Comparison of ENCODE assay signal across 31 cellular contexts in the genomic region with DNA sequence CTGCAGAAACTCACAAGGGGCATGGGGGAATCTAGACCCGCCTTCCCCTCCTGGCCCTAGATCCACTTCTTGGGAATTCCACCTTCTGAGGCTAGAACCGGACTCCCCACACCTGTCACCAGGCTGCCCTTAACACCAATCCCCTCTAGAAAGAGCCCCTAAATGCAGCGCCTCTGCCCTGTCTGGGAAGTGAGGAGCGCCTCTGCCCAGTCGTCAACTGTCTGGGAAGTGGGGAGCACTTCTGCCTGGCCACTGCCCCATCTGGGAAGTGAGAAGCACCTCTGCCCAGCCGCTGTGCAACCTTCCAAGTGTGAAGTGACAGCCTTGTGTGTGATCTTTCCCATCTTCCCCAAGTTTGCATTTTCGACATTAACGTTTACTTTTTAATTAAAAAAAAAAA.
"Had no signal": no experiment of that assay in that cellular context is flagged by ENCODE, and none has a peak within 500 bp of the region (broad histone marks: within the 10 kb centered on the region; RNA-seq: fewer than 3 reads in every experiment).

No MANE protein-coding gene starts in this region.

- H3K4me3 Mint-ChIP-seq: activated CD4-positive, alpha-beta T cell treated with anti-CD3 and anti-CD28 coated beads, Interleukin-2, amount 10 ng/mL, durations not matched to agents 7 days and 5 days; activated CD8-positive, alpha-beta T cell treated with anti-CD3 and anti-CD28 coated beads, Interleukin-2, amount 10 ng/mL, durations not matched to agents 7 days and 5 days; activated naive CD4-positive, alpha-beta T cell treated with anti-CD3 and anti-CD28 coated beads, Interleukin-2, amount 50 U/mL, for 24 hours; activated naive CD8-positive, alpha-beta T cell treated with anti-CD3 and anti-CD28 coated beads, Interleukin-2, amount 10 ng/mL, durations not matched to agents 7 days and 5 days; activated T-cell treated with anti-CD3 and anti-CD28 coated beads, Interleukin-2, amount 50 U/mL, for 24 hours had no signal

- H3K9ac ChIP-seq: KMS-11 had no signal

- ATAC-seq: activated CD8-positive, alpha-beta T cell treated with anti-CD3 and anti-CD28 coated beads, Interleukin-2, amount 10 ng/mL, durations not matched to agents 7 days and 5 days; PC-3 had no signal

- H3K9me3 Mint-ChIP-seq: activated CD4-positive, alpha-beta T cell treated with anti-CD3 and anti-CD28 coated beads, Interleukin-2, amount 10 ng/mL, durations not matched to agents 7 days and 5 days; activated naive CD4-positive, alpha-beta T cell treated with anti-CD3 and anti-CD28 coated beads, Interleukin-2, amount 50 U/mL, for 24 hours; activated naive CD8-positive, alpha-beta T cell treated with anti-CD3 and anti-CD28 coated beads, Interleukin-2, amount 10 ng/mL, durations not matched to agents 7 days and 5 days; activated T-cell treated with anti-CD3 and anti-CD28 coated beads, Interleukin-2, amount 50 U/mL, for 24 hours; activated T-helper 2 cell treated with anti-CD3 and anti-CD28 coated beads, Interferon-gamma antibody, Interleukin-2, Interleukin-4, amounts not matched to agents 10 μg/mL and 5 μg/mL and 100 μg/mL, durations not matched to agents 14 hours and 24 hours and 36 hours had no signal

- H3K4me1 ChIP-seq: ascending aorta, Peyer's patch had no signal

- H3K27ac ChIP-seq: ascending aorta, cardiac muscle cell, KMS-11, Peyer's patch, WERI-Rb-1 had no signal

- H3K27me3 Mint-ChIP-seq: activated CD4-positive, alpha-beta T cell treated with anti-CD3 and anti-CD28 coated beads, Interleukin-2, amount 10 ng/mL, durations not matched to agents 7 days and 5 days; activated naive CD4-positive, alpha-beta T cell treated with anti-CD3 and anti-CD28 coated beads, Interleukin-2, amount 50 U/mL, for 24 hours; activated naive CD8-positive, alpha-beta T cell treated with anti-CD3 and anti-CD28 coated beads, Interleukin-2, amount 10 ng/mL, durations not matched to agents 7 days and 5 days; activated T-cell treated with anti-CD3 and anti-CD28 coated beads, Interleukin-2, amount 50 U/mL, for 24 hours had no signal

- H3K4me3 ChIP-seq: ascending aorta, cardiac muscle cell, Peyer's patch had no signal

- DNase-seq: activated CD4-positive, alpha-beta T cell treated with anti-CD3 and anti-CD28 coated beads, Interleukin-2, amount 10 ng/mL, durations not matched to agents 7 days and 5 days; activated CD4-positive, alpha-beta T cell treated with anti-CD3 and anti-CD28 coated beads, Interleukin-2, amount 50 U/mL, for 48 hours; activated CD8-positive, alpha-beta T cell treated with anti-CD3 and anti-CD28 coated beads, Interleukin-2, amount 10 ng/mL, durations not matched to agents 7 days and 5 days; activated gamma-delta T cell; activated naive CD4-positive, alpha-beta T cell treated with Interleukin-2 at 50 U/mL for 16 hours; activated naive CD8-positive, alpha-beta T cell treated with anti-CD3 and anti-CD28 coated beads, Interleukin-2, amount 10 ng/mL, durations not matched to agents 7 days and 5 days; activated T-cell treated with anti-CD3 and anti-CD28 coated beads, Interleukin-2, amount 50 U/mL, for 24 hours; amygdala; MM.1S; MV-4-11; NCI-H1092; NCI-H1436 treated with DMSO at 0.1 percent for 48 hours; NCI-H187 treated with DMSO at 0.1 percent for 48 hours; NCI-H2081; NCI-H2171 treated with DMSO at 0.1 percent for 48 hours; NCI-H226; NCI-H446 treated with DMSO at 0.1 percent for 48 hours; NCI-H524; NK-92 treated with Interleukin-12 subunit alpha and Interleukin-12 subunit beta, amount 100 ng/mL, for 24 hours; PC-3; Peyer's patch; RPMI8226; SW 1271; T-helper 1 cell; T1000; WERI-Rb-1 had no signal

- H3K4me1 Mint-ChIP-seq: activated CD4-positive, alpha-beta T cell treated with anti-CD3 and anti-CD28 coated beads, Interleukin-2, amount 10 ng/mL, durations not matched to agents 7 days and 5 days; activated naive CD4-positive, alpha-beta T cell treated with anti-CD3 and anti-CD28 coated beads, Interleukin-2, amount 50 U/mL, for 24 hours; activated naive CD8-positive, alpha-beta T cell treated with anti-CD3 and anti-CD28 coated beads, Interleukin-2, amount 10 ng/mL, durations not matched to agents 7 days and 5 days had no signal

- H3K4me2 ChIP-seq: KMS-11 had no signal

- H3K27ac Mint-ChIP-seq: activated CD4-positive, alpha-beta T cell treated with anti-CD3 and anti-CD28 coated beads, Interleukin-2, amount 10 ng/mL, durations not matched to agents 7 days and 5 days; activated CD8-positive, alpha-beta T cell treated with anti-CD3 and anti-CD28 coated beads, Interleukin-2, amount 10 ng/mL, durations not matched to agents 7 days and 5 days; activated naive CD4-positive, alpha-beta T cell treated with anti-CD3 and anti-CD28 coated beads, Interleukin-2, amount 50 U/mL, for 24 hours; activated T-cell treated with anti-CD3 and anti-CD28 coated beads, Interleukin-2, amount 50 U/mL, for 24 hours; activated T-helper 2 cell treated with anti-CD3 and anti-CD28 coated beads, Interferon-gamma antibody, Interleukin-2, Interleukin-4, amounts not matched to agents 10 μg/mL and 5 μg/mL and 100 μg/mL, durations not matched to agents 14 hours and 24 hours and 36 hours had no signal

- H3K27me3 ChIP-seq: ascending aorta, cardiac muscle cell, Peyer's patch had no signal

- H3K9me3 ChIP-seq: ascending aorta, Peyer's patch had no signal
